In genomic region chr17:50478391-50479361, GRCh38 we compare ENCODE assay signal across 8 cellular contexts. TPM values are rescaled to one million over a fixed set of nuclear protein-coding genes. Genes with fewer than 3 reads are reported as not detected.
DNase-seq lines count a peak whose midpoint lies in the region; ATAC-seq, FAIRE-seq and TF ChIP-seq lines count a peak whose summit lies in the region.

TSS of gene RSAD1 (plus strand) at chr17:50478860. CDS start at chr17:50478885, 25 bp downstream.

- DNase-seq in GM12891 (ENCODE audit: insufficient read length, low spot score), result peak; percentile 87
- DNase-seq in NCI-H1417 (lab: John Stamatoyannopoulos, UW), result peak; percentile 86 to 94 (median 94)
- DNase-seq in T-cell, result peak; percentile 67 to 88 (median 81)
- peak; percentile 91 for DNase-seq in left cardiac atrium
- peak; percentile 83 for DNase-seq in prostate gland (ENCODE audit: low spot score)
- peak; percentile 87 for DNase-seq in ureter (ENCODE audit: low spot score)

- no peaks in the 10 kb centered on the region for H3K27me3 Mint-ChIP-seq in T-cell

- no peaks in the 10 kb centered on the region for H3K36me3 ChIP-seq in prostate gland

- peaks cover 9% of the 10 kb centered on the region for H3K36me3 Mint-ChIP-seq in T-cell

- POLR2A ChIA-PET in T-cell (lab: Charles Lee), result interaction anchor here (0.6 to 0.7 kb wide), 4 partner anchors 64 to 1916 kb away, joined by 3 to 9 read pairs (median 7); no protein-coding TSS in a partner anchor

- peak; percentile 88 to 98 (median 94) for TF ChIP-seq CTCF in prostate gland (IDR thresholded peaks at IDR 0.05)

- CTCF ChIA-PET in T-cell (lab: Charles Lee), result interaction anchor here (0.6 to 1.4 kb wide), 13 partner anchors 8 to 1119 kb away, joined by 3 to 13 read pairs (median 3); partner anchors contain the start of gene LRRC59 (in 1 of the 2)

- WGBS in adipose tissue, 3 donors, result 2 to 3% (median 2%) methylated on average over 59 to 75 of the region's 75 CpGs
- under 1% methylated on average over 46 of the region's 75 CpGs for WGBS in prostate gland

- H3K4me3 ChIP-seq in prostate gland, result peak within 1 kb of the TSS; percentile 49 to 63

- no peaks in the 10 kb centered on the region for H3K9me3 Mint-ChIP-seq in T-cell

- H3K9me3 ChIP-seq in prostate gland, result no peaks in the 10 kb centered on the region

- H3K27ac ChIP-seq in adipose tissue (ENCODE audit: low read depth, low read length), result no peak within 1 kb of the TSS
- peak within 1 kb of the TSS; percentile 80 to 82 for H3K27ac ChIP-seq in prostate gland

- H3K4me3 Mint-ChIP-seq in T-cell, result peak within 1 kb of the TSS; percentile 76 to 88 (median 82)

- peak within 1 kb of the TSS; percentile 94 to 96 for H3K27ac Mint-ChIP-seq in T-cell

- no peaks in the 10 kb centered on the region for H3K27me3 ChIP-seq in prostate gland (replicated peaks; ENCODE audit: insufficient read depth)

- TF ChIP-seq POLR2A in GM12891 (IDR thresholded peaks at IDR 0.05; ENCODE audit: low read depth, low read length) (peak; percentile 81), prostate gland (IDR thresholded peaks at IDR 0.05) (peak; percentile 72)

- peaks cover 25 to 29% (median 27%) of the 10 kb centered on the region in 3 donors for H3K4me1 Mint-ChIP-seq in T-cell

- intact Hi-C loops in left cardiac atrium (cut with DNase I), result loop anchor here in 1 of 2 donors (2.0 to 5.0 kb wide), 2 partner anchors 51 to 116 kb away; partner anchors contain the start of gene ACSF2
- intact Hi-C loops in prostate gland (cut with DNase I), result no loop called here

- peak; percentile 93 for FAIRE-seq in GM12891 (lab: Jason Lieb, UNC)

- H3K4me1 ChIP-seq in prostate gland (replicated peaks), result peaks cover 6% of the 10 kb centered on the region

- peak; percentile 90 for ATAC-seq in HG02763 (IDR thresholded peaks at IDR 0.05; ENCODE audit: unreplicated experiment)
- peak; percentile 93 to 95 (median 94) for ATAC-seq in T-cell (replicated peaks in 1 of 4)
- peak; percentile 90 to 91 for ATAC-seq in left cardiac atrium

TF ChIP-seq in GM12891, 5 proteins besides CTCF, POLR2A, EP300 and RAD21:
- TF ChIP-seq POU2F2 (IDR thresholded peaks at IDR 0.05; ENCODE audit: low read depth, low read length) (no peak; the same call in 1 of the 2 replicates), SPI1 (IDR thresholded peaks at IDR 0.05; ENCODE audit: low read depth, low read length) (no peak), TAF1 (IDR thresholded peaks at IDR 0.05; ENCODE audit: low read depth, low read length) (peak; percentile 61; the same call in 1 of the 2 replicates), POLR2AphosphoS5 (IDR thresholded peaks at IDR 0.05; ENCODE audit: low read depth, low read length) (peak; percentile 70), PAX5 (IDR thresholded peaks at IDR 0.05; ENCODE audit: insufficient read depth, low read length, severe bottlenecking) (peak; percentile 86)

RNA-seq across cellular contexts. Expression of gene RSAD1, which starts in this region (rescaled TPM):
- polyA plus RNA-seq in GM12891 (2012; ENCODE audit: low read depth, missing spikeins), result 7.8 TPM
- total RNA-seq in T-cell (10 to 100 TPM; 61.2 to 80.9 (median 73.2) TPM), left cardiac atrium (10 to 100 TPM; 31.6 to 38.8 TPM), prostate gland (10 to 100 TPM; 33.7 to 44.1 TPM), ureter (33.2 TPM)
- polyA plus RNA-seq in adipose tissue, result 10 to 100 TPM; 21.9 to 27.9 (median 25.9) TPM
